ENCODE assay signal across 8 cellular contexts in the genomic region with DNA sequence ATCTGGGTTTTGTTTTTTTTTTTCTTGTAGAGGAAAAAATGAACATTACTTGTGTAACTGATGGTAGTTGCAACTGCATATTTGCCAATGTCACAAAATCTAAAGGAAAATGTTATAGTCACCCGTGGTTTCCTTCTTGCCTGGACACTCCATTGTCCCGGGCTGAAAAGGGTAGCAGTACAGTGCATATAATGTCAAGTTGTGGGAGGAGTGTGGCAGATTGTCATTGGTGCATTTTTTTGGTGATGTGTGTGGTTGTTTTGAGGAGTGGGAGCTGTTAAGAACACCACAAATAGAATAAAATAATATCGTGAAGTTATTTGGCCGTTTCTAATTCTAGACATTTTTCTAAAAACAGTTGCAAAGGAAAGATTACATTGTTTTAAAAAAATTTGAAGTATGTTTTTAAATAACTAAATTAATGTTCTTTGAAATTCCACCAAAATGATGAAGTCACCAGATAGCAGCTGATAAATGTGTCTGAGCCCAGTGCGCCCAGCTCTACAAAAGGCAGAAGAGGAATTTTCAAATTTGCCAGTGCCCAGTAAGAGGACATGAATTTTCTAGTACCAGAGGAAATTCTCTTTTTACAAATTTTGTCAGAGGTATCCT. TPM values are rescaled to one million over a fixed set of nuclear protein-coding genes. Genes with fewer than 3 reads are reported as not detected.
A peak's percentile ranks its signal among the peaks of the same experiment; 100 is the strongest.
DNase-seq lines count a peak whose midpoint lies in the region; ATAC-seq and TF ChIP-seq lines count a peak whose summit lies in the region.

No MANE protein-coding gene starts in this region.

- H3F3A ChIP-seq in MM.1S (ENCODE audit: insufficient read depth, low read length) = no peaks in the 10 kb centered on the region

- H3K4me1 ChIP-seq in MM.1S (ENCODE audit: low read length) (peaks cover 9% of the 10 kb centered on the region), breast epithelium (no peaks in the 10 kb centered on the region), aorta (ENCODE audit: control insufficient read depth in 1 of 2, insufficient read depth in 2 of 2, low read length in 2 of 2) (peaks cover 4% of the 10 kb centered on the region in 2 donors)

- no peak overlapping the region for H3K27ac ChIP-seq in MM.1S (ENCODE audit: low read length)
- peak overlapping the region in 1 of 2 donors; percentile 82 for H3K27ac ChIP-seq in breast epithelium
- peak overlapping the region; percentile 63 to 94 for H3K27ac ChIP-seq in aorta (ENCODE audit: low read depth in 1 of 2, low read length in 2 of 2)

- H3K27me3 ChIP-seq in MM.1S (replicated peaks; ENCODE audit: insufficient read depth, low read length) = no peaks in the 10 kb centered on the region
- no peaks in the 10 kb centered on the region for H3K27me3 ChIP-seq in breast epithelium
- H3K27me3 ChIP-seq in aorta (ENCODE audit: control insufficient read depth in 1 of 2, insufficient read depth in 2 of 2, low read length in 1 of 2) = no peaks in the 10 kb centered on the region

- H3K27ac Mint-ChIP-seq in memory B cell = no peak overlapping the region

- no peaks in the 10 kb centered on the region for H3K36me3 Mint-ChIP-seq in memory B cell

- H3K9ac ChIP-seq in MM.1S (ENCODE audit: low read length) = peak overlapping the region; percentile 69

- no peaks in the 10 kb centered on the region for H4K20me1 ChIP-seq in MM.1S (ENCODE audit: insufficient read depth, low read length)

- H3K9me3 ChIP-seq in MM.1S (replicated peaks; ENCODE audit: insufficient read depth, low read length) (no peaks in the 10 kb centered on the region), breast epithelium (no peaks in the 10 kb centered on the region), aorta (ENCODE audit: control insufficient read depth, low read length) (no peaks in the 10 kb centered on the region)

- peak overlapping the region; percentile 28 for H2AFZ ChIP-seq in MM.1S (ENCODE audit: low read length)

- H3K9me3 Mint-ChIP-seq in memory B cell = no peaks in the 10 kb centered on the region

- H3K4me1 Mint-ChIP-seq in memory B cell = peaks cover 19% of the 10 kb centered on the region

- no peaks in the 10 kb centered on the region for H3K36me3 ChIP-seq in MM.1S (replicated peaks; ENCODE audit: insufficient read depth, low read length)
- H3K36me3 ChIP-seq in breast epithelium = no peaks in the 10 kb centered on the region
- H3K36me3 ChIP-seq in aorta (ENCODE audit: control insufficient read depth in 1 of 2, insufficient read depth in 2 of 2, low read length in 1 of 2) = no peaks in the 10 kb centered on the region

- no peak for ATAC-seq in memory B cell (ENCODE audit: low read depth)
- ATAC-seq in aorta (ENCODE audit: low FRiP score) = no peak
- no peak for ATAC-seq in GM19328 (IDR thresholded peaks at IDR 0.05; ENCODE audit: unreplicated experiment)

- no peak for TF ChIP-seq POLR2A in breast epithelium (IDR thresholded peaks at IDR 0.05)

- H3K4me3 ChIP-seq in MM.1S (ENCODE audit: low read length) (peak overlapping the region; percentile 73), breast epithelium (peak overlapping the region; percentile 85 to 91 (median 90)), aorta (ENCODE audit: low read length in 2 of 2) (peak overlapping the region; percentile 99 to 100)

- peaks cover 8% of the 10 kb centered on the region for H3K27me3 Mint-ChIP-seq in memory B cell

- H3K4me3 Mint-ChIP-seq in memory B cell = peak overlapping the region; percentile 89

- intact Hi-C loops in breast epithelium (cut with DNase I; ENCODE audit: low total_unique reads) (no loop called here), aorta (cut with DNase I) (loop anchor here in 1 of 2 donors (10.0 kb wide), 1 partner anchor 474 kb away; no protein-coding TSS in a partner anchor)

- no peak for TF ChIP-seq CTCF in MM.1S (IDR thresholded peaks at IDR 0.05; ENCODE audit: low read length)
- no peak for TF ChIP-seq CTCF in breast epithelium (IDR thresholded peaks at IDR 0.05)

- 1 to 2% methylated on average over 5 of the region's 5 CpGs for WGBS in aorta, 2 donors

- peak overlapping the region; percentile 93 for H3K4me2 ChIP-seq in MM.1S (ENCODE audit: low read depth, low read length)

- DNase-seq in EH (ENCODE audit: low read depth) (peak; percentile 85), MM.1S (no peak), breast epithelium (ENCODE audit: low spot score in 2 of 2) (no peak), memory B cell (ENCODE audit: low spot score in 2 of 2) (no peak), aorta (no peak), SHP77 (lab: John Stamatoyannopoulos, UW) (no peak), GDM1 (lab: John Stamatoyannopoulos, UW) (no peak)

- no peaks in the 10 kb centered on the region for H3K9me2 ChIP-seq in MM.1S (replicated peaks; ENCODE audit: insufficient read depth, low read length)

- peaks cover 52% of the 10 kb centered on the region for H3K79me2 ChIP-seq in MM.1S (ENCODE audit: low read length)

RNA-seq across cellular contexts. Expression of gene PKD2, which starts 1.3 kb away (rescaled TPM):
- total RNA-seq in breast epithelium = 10 to 100 TPM; 60.0 to 66.2 (median 61.3) TPM
- 100 to 1,000 TPM; 132 to 311 TPM for total RNA-seq in aorta
- polyA plus RNA-seq in aorta = 10 to 100 TPM; 62.7 to 87.3 TPM

RNA-seq across cellular contexts. Expression of gene SPP1, which starts 33.2 kb away (rescaled TPM):
- total RNA-seq in breast epithelium = 100 to 1,000 TPM in 1 of 3 donors, 10 to 100 TPM in 2; 25.0 to 508 (median 32.8) TPM
- 100 to 1,000 TPM; 180 to 199 TPM for total RNA-seq in aorta
- polyA plus RNA-seq in aorta = 10 to 100 TPM in 1 of 2 donors, 1 to 10 TPM in 1; 3.7 to 89.2 TPM
